Comparison of ENCODE assay signal across 8 cellular contexts in genomic region chr15:85296615-85297402, GRCh38.
DNase-seq lines count a peak whose midpoint lies in the region; ATAC-seq and TF ChIP-seq lines count a peak whose summit lies in the region.

No MANE protein-coding gene starts in this region.

- H3K4me1 ChIP-seq in OCI-LY7 (ENCODE audit: insufficient read depth, low read length, poor library complexity, severe bottlenecking) = peaks cover 32% of the 10 kb centered on the region
- no peaks in the 10 kb centered on the region for H3K4me1 ChIP-seq in fibroblast of lung (ENCODE audit: control insufficient read depth, extremely low read depth, insufficient read depth, low read length)

- ATAC-seq in GM21423 (IDR thresholded peaks at IDR 0.05; ENCODE audit: unreplicated experiment) = peak; percentile 92

- BruUV-seq in OCI-LY7 (replicated peaks; lab: Mats Ljungman, UMichigan) = no TSS peak

- H2AFZ ChIP-seq in OCI-LY7 (ENCODE audit: low read length) (peak overlapping the region; percentile 93), fibroblast of lung (ENCODE audit: low read length) (peak overlapping the region; percentile 92)

- peak overlapping the region; percentile 35 for H3K27ac Mint-ChIP-seq in activated T-cell treated with anti-CD3 and anti-CD28 coated beads, Interleukin-2, amount 50 U/mL, for 24 hours
- no peak overlapping the region for H3K27ac Mint-ChIP-seq in neural crest cell (ENCODE audit: unreplicated experiment)

- peaks cover 13% of the 10 kb centered on the region for H3K4me1 Mint-ChIP-seq in activated T-cell treated with anti-CD3 and anti-CD28 coated beads, Interleukin-2, amount 50 U/mL, for 24 hours (ENCODE audit: low read depth)
- H3K4me1 Mint-ChIP-seq in neural crest cell = peaks cover 16% of the 10 kb centered on the region

- CTCF ChIA-PET in OCI-LY7 (lab: Charles Lee; ENCODE audit: unreplicated experiment) = interaction anchor here (0.6 to 1.5 kb wide), 8 partner anchors 19 to 477 kb away, joined by 3 to 8 read pairs (median 3); no protein-coding TSS in a partner anchor

- no peak overlapping the region for H3K9ac ChIP-seq in fibroblast of lung (ENCODE audit: insufficient read depth, low read length)

- H3K36me3 Mint-ChIP-seq in activated T-cell treated with anti-CD3 and anti-CD28 coated beads, Interleukin-2, amount 50 U/mL, for 24 hours (ENCODE audit: low read depth) = no peaks in the 10 kb centered on the region
- H3K36me3 Mint-ChIP-seq in neural crest cell (ENCODE audit: low read depth) = no peaks in the 10 kb centered on the region

- no peaks in the 10 kb centered on the region for H3K9me3 Mint-ChIP-seq in activated T-cell treated with anti-CD3 and anti-CD28 coated beads, Interleukin-2, amount 50 U/mL, for 24 hours
- no peaks in the 10 kb centered on the region for H3K9me3 Mint-ChIP-seq in neural crest cell

- peak; percentile 31 for DNase-seq in DMS153 treated with DMSO at 0.1 percent for 48 hours (lab: John Stamatoyannopoulos, UW; ENCODE audit: unreplicated experiment)
- DNase-seq in HUDEP-2 (lab: John Stamatoyannopoulos, UW; ENCODE audit: unreplicated experiment in 76 of 76) = peak in 50 of 76 experiments; percentile 1 to 72 (median 20)
- DNase-seq in OCI-LY7 (ENCODE audit: low spot score) = peak; percentile 91
- DNase-seq in activated T-cell treated with anti-CD3 and anti-CD28 coated beads, Interleukin-2, amount 50 U/mL, for 24 hours = peak; percentile 67
- DNase-seq in fibroblast of lung (ENCODE audit: low read depth in 2 of 2) = peak; percentile 64 to 84
- peak; percentile 71 for DNase-seq in neural crest cell (ENCODE audit: low read depth, low spot score)
- DNase-seq in stromal cell of bone marrow (ENCODE audit: low read depth) = peak; percentile 63

- TF ChIP-seq CTCF in OCI-LY7 (conservative IDR thresholded peaks at IDR 0.05; ENCODE audit: low read length) (peak; percentile 93), fibroblast of lung (conservative IDR thresholded peaks at IDR 0.05 in 1 of 2, IDR thresholded peaks at IDR 0.05 in 1 of 2; ENCODE audit: low read depth in 1 of 2, low read length in 2 of 2) (peak; percentile 81 to 86), neural crest cell (conservative IDR thresholded peaks at IDR 0.05) (peak; percentile 80)

- H4K20me1 ChIP-seq in OCI-LY7 (ENCODE audit: insufficient read depth, low read length) = no peaks in the 10 kb centered on the region
- no peaks in the 10 kb centered on the region for H4K20me1 ChIP-seq in fibroblast of lung (ENCODE audit: control insufficient read depth, extremely low read depth, insufficient read depth, low read length)

- no peaks in the 10 kb centered on the region for H3K27me3 Mint-ChIP-seq in activated T-cell treated with anti-CD3 and anti-CD28 coated beads, Interleukin-2, amount 50 U/mL, for 24 hours
- no peaks in the 10 kb centered on the region for H3K27me3 Mint-ChIP-seq in neural crest cell (ENCODE audit: low read depth)

- H3K4me3 ChIP-seq in OCI-LY7 (ENCODE audit: low read depth, low read length, poor library complexity, severe bottlenecking) (peak overlapping the region; percentile 37), fibroblast of lung (replicated peaks in 1 of 4; ENCODE audit: control extremely low read depth in 1 of 4, insufficient read depth in 1 of 4, low read depth in 3 of 4, low read length in 4 of 4) (peak overlapping the region in 2 of 4 experiments; percentile 41 to 54)

- H3K79me2 ChIP-seq in OCI-LY7 (ENCODE audit: insufficient read depth, low read depth, low read length) = no peaks in the 10 kb centered on the region
- no peaks in the 10 kb centered on the region for H3K79me2 ChIP-seq in fibroblast of lung (ENCODE audit: control insufficient read depth, insufficient read depth, low read length)

- no peaks in the 10 kb centered on the region for H3K27me3 ChIP-seq in fibroblast of lung (ENCODE audit: control insufficient read depth, insufficient read depth, low read length)

- H3K27ac ChIP-seq in OCI-LY7 (ENCODE audit: low read depth, low read length, poor library complexity, severe bottlenecking) = no peak overlapping the region
- no peak overlapping the region for H3K27ac ChIP-seq in fibroblast of lung (ENCODE audit: insufficient read depth, low read length)

- no peaks in the 10 kb centered on the region for H3K9me2 ChIP-seq in OCI-LY7 (ENCODE audit: insufficient read depth, low read length)

- peak overlapping the region; percentile 68 for H3K4me2 ChIP-seq in OCI-LY7 (ENCODE audit: low read length)
- H3K4me2 ChIP-seq in fibroblast of lung (ENCODE audit: extremely low read depth, insufficient read depth, low read length) = peak overlapping the region; percentile 66

- H3K36me3 ChIP-seq in OCI-LY7 (ENCODE audit: insufficient read depth, low read length) (no peaks in the 10 kb centered on the region), fibroblast of lung (ENCODE audit: control insufficient read depth, insufficient read depth, low read length) (no peaks in the 10 kb centered on the region)

- intact Hi-C loops in OCI-LY7 (cut with micrococcal nuclease; ENCODE audit: unreplicated experiment) = loop anchor here (1.0 to 10.0 kb wide), 6 partner anchors 34 to 544 kb away; no protein-coding TSS in a partner anchor

- H3K9me3 ChIP-seq in OCI-LY7 (ENCODE audit: low read length) (no peaks in the 10 kb centered on the region), fibroblast of lung (ENCODE audit: control insufficient read depth, insufficient read depth, low read depth, low read length) (no peaks in the 10 kb centered on the region)

- H3K4me3 Mint-ChIP-seq in activated T-cell treated with anti-CD3 and anti-CD28 coated beads, Interleukin-2, amount 50 U/mL, for 24 hours = peak overlapping the region; percentile 48
- peak overlapping the region; percentile 56 for H3K4me3 Mint-ChIP-seq in neural crest cell

- POLR2A ChIA-PET in OCI-LY7 (lab: Charles Lee) = interaction anchor here (1.1 to 1.7 kb wide), 4 partner anchors 29 to 118 kb away, joined by 3 to 12 read pairs (median 8); no protein-coding TSS in a partner anchor

Comparison
In these comparisons a context has a peak if more than half of its experiments do, and no peak if none do; other contexts are left out.
1. DNase-seq: peak in every context shown above with its lines; median percentile 91 in OCI-LY7; 74 in fibroblast of lung; 71 in neural crest cell; 67 in activated T-cell treated with anti-CD3 and anti-CD28 coated beads, Interleukin-2, amount 50 U/mL, for 24 hours; 63 in stromal cell of bone marrow; 31 in DMS153 treated with DMSO at 0.1 percent for 48 hours; 20 in HUDEP-2.